Comparison of ENCODE assay signal across 8 cellular contexts in the genomic region with DNA sequence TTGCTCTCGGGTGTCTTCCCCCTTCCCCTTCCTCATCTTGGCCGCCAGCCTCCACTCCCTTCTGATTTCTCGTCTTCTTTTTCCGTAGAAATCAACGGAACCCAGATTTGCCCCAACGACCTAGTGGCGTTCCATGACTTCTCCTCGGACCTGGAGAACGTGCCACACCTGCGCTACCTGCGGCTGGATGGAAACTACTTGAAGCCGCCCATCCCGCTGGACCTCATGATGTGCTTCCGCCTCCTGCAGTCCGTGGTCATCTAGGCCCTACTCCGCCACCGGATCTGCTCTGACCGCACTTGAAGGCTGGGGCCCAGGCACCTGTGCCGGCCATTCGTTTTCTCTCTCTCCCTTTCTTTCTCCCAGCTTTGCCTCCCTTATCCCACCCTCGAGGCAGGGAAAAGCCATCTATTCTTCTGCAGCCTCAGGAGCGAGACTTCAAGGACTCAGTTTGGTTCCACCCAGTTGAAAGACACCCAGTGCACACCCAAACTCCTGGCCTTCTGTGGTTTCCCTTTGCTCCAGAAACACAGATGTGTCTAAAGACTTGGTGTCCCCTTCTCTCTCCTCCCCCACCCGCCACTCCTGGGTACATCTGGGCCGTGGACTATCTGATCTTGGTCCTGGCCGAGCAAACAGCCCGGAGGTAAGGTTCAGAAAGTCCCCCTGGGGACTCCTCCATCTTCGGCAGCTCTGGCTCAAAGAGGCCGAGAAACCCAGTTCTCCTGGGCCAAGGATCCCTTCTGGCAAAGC. TPM values are rescaled to one million over a fixed set of nuclear protein-coding genes. Genes with fewer than 3 reads are reported as not detected.
A peak's percentile ranks its signal among the peaks of the same experiment; 100 is the strongest.
DNase-seq lines count a peak whose midpoint lies in the region; ATAC-seq and TF ChIP-seq lines count a peak whose summit lies in the region.

No MANE protein-coding gene starts in this region.

- no peaks in the 10 kb centered on the region for H3K36me3 Mint-ChIP-seq in activated T-helper 1 cell treated with anti-CD3 and anti-CD28 coated beads, Interleukin-12 subunit alpha, Interleukin-12 subunit beta, Interleukin-2, Interleukin-4 antibody, amounts not matched to agents 30 ng/mL and 10 ng/mL and 1 ng/mL, durations not matched to agents 14 hours and 24 hours and 36 hours (ENCODE audit: low read depth)

- no peak overlapping the region for H3K27ac Mint-ChIP-seq in activated T-helper 1 cell treated with anti-CD3 and anti-CD28 coated beads, Interleukin-12 subunit alpha, Interleukin-12 subunit beta, Interleukin-2, Interleukin-4 antibody, amounts not matched to agents 30 ng/mL and 10 ng/mL and 1 ng/mL, durations not matched to agents 14 hours and 24 hours and 36 hours

- no peaks in the 10 kb centered on the region for H4K20me1 ChIP-seq in hepatocyte (ENCODE audit: insufficient read depth, poor library complexity, severe bottlenecking)
- H4K20me1 ChIP-seq in smooth muscle cell (ENCODE audit: low read depth), result no peaks in the 10 kb centered on the region

- ATAC-seq in HG02571 (IDR thresholded peaks at IDR 0.05; ENCODE audit: unreplicated experiment), result no peak
- ATAC-seq in GM21515 (IDR thresholded peaks at IDR 0.05; ENCODE audit: unreplicated experiment), result no peak
- ATAC-seq in GM21360 (IDR thresholded peaks at IDR 0.05; ENCODE audit: unreplicated experiment), result no peak
- ATAC-seq in HG03432 (IDR thresholded peaks at IDR 0.05; ENCODE audit: unreplicated experiment), result no peak

- H3K4me3 Mint-ChIP-seq in activated T-helper 1 cell treated with anti-CD3 and anti-CD28 coated beads, Interleukin-12 subunit alpha, Interleukin-12 subunit beta, Interleukin-2, Interleukin-4 antibody, amounts not matched to agents 30 ng/mL and 10 ng/mL and 1 ng/mL, durations not matched to agents 14 hours and 24 hours and 36 hours, result peak overlapping the region; percentile 61

- H3K9me2 ChIP-seq in hepatocyte (replicated peaks; ENCODE audit: insufficient read depth), result no peaks in the 10 kb centered on the region

- H3K4me2 ChIP-seq in hepatocyte (peak overlapping the region; percentile 68), smooth muscle cell (peak overlapping the region; percentile 69)

- no peaks in the 10 kb centered on the region for H3K4me1 ChIP-seq in HEK293 (ENCODE audit: control insufficient read depth, insufficient read depth, low read length)
- peaks cover 5% of the 10 kb centered on the region for H3K4me1 ChIP-seq in hepatocyte (ENCODE audit: insufficient read depth)
- peaks cover 2% of the 10 kb centered on the region for H3K4me1 ChIP-seq in smooth muscle cell (ENCODE audit: low read depth)

- no peaks in the 10 kb centered on the region for H3K9me3 Mint-ChIP-seq in activated T-helper 1 cell treated with anti-CD3 and anti-CD28 coated beads, Interleukin-12 subunit alpha, Interleukin-12 subunit beta, Interleukin-2, Interleukin-4 antibody, amounts not matched to agents 30 ng/mL and 10 ng/mL and 1 ng/mL, durations not matched to agents 14 hours and 24 hours and 36 hours

- H3K4me3 ChIP-seq in HEK293 (ENCODE audit: low read depth, low read length) (no peak overlapping the region), hepatocyte (no peak overlapping the region), smooth muscle cell (peak overlapping the region; percentile 38)

- H3K9me3 ChIP-seq in HEK293 (ENCODE audit: control insufficient read depth, insufficient read depth, low read depth, low read length) (no peaks in the 10 kb centered on the region), hepatocyte (ENCODE audit: low read depth) (no peaks in the 10 kb centered on the region), smooth muscle cell (replicated peaks; ENCODE audit: low read depth) (no peaks in the 10 kb centered on the region)

- H3F3A ChIP-seq in smooth muscle cell (ENCODE audit: low read depth), result peaks cover 1% of the 10 kb centered on the region

- H3K4me1 Mint-ChIP-seq in activated T-helper 1 cell treated with anti-CD3 and anti-CD28 coated beads, Interleukin-12 subunit alpha, Interleukin-12 subunit beta, Interleukin-2, Interleukin-4 antibody, amounts not matched to agents 30 ng/mL and 10 ng/mL and 1 ng/mL, durations not matched to agents 14 hours and 24 hours and 36 hours (ENCODE audit: low read depth), result peaks cover 10% of the 10 kb centered on the region

- H3K36me3 ChIP-seq in HEK293 (ENCODE audit: control insufficient read depth in 2 of 2, insufficient read depth in 1 of 2, low read length in 2 of 2), result no peaks in the 10 kb centered on the region
- H3K36me3 ChIP-seq in hepatocyte (replicated peaks; ENCODE audit: insufficient read depth, low read depth), result no peaks in the 10 kb centered on the region
- no peaks in the 10 kb centered on the region for H3K36me3 ChIP-seq in smooth muscle cell (ENCODE audit: low read depth)

- H2AFZ ChIP-seq in hepatocyte (peak overlapping the region; percentile 70), smooth muscle cell (ENCODE audit: low read depth) (peak overlapping the region; percentile 51)

- H3K27ac ChIP-seq in HEK293 (ENCODE audit: extremely low read depth, low read depth, low read length) (peak overlapping the region; percentile 10; the same call in 1 of the 2 replicates), hepatocyte (peak overlapping the region; percentile 53), smooth muscle cell (ENCODE audit: low read depth) (no peak overlapping the region)

- H3K9ac ChIP-seq in smooth muscle cell (ENCODE audit: low read depth), result peak overlapping the region; percentile 13

- H3K27me3 ChIP-seq in hepatocyte (no peaks in the 10 kb centered on the region), smooth muscle cell (ENCODE audit: low read depth) (no peaks in the 10 kb centered on the region)

- CTCF ChIA-PET in HEK293 (lab: Yijun Ruan, JAX), result interaction anchor here (0.6 to 8.9 kb wide), 13 partner anchors 18 to 575 kb away, joined by 3 to 182 read pairs (median 7); no protein-coding TSS in a partner anchor

- H3K27me3 Mint-ChIP-seq in activated T-helper 1 cell treated with anti-CD3 and anti-CD28 coated beads, Interleukin-12 subunit alpha, Interleukin-12 subunit beta, Interleukin-2, Interleukin-4 antibody, amounts not matched to agents 30 ng/mL and 10 ng/mL and 1 ng/mL, durations not matched to agents 14 hours and 24 hours and 36 hours (ENCODE audit: insufficient read depth), result peaks cover 8% of the 10 kb centered on the region

- 89% methylated on average over 28 of the region's 28 CpGs for WGBS in hepatocyte (ENCODE audit: low lambda C conversion rate, missing lambda C conversion rate)
- WGBS in smooth muscle cell (ENCODE audit: low lambda C conversion rate), result 92% methylated on average over 28 of the region's 28 CpGs

- no peaks in the 10 kb centered on the region for H3K79me2 ChIP-seq in hepatocyte
- no peaks in the 10 kb centered on the region for H3K79me2 ChIP-seq in smooth muscle cell (ENCODE audit: low read depth)

- intact Hi-C loops in activated T-helper 1 cell treated with anti-CD3 and anti-CD28 coated beads, Interleukin-12 subunit alpha, Interleukin-12 subunit beta, Interleukin-2, Interleukin-4 antibody, amounts not matched to agents 30 ng/mL and 10 ng/mL and 1 ng/mL, durations not matched to agents 14 hours and 24 hours and 36 hours (cut with micrococcal nuclease), result loop anchor here (1.0 kb wide), 3 partner anchors 146 to 219 kb away; no protein-coding TSS in a partner anchor

- no peak for DNase-seq in activated T-helper 1 cell treated with anti-CD3 and anti-CD28 coated beads, Interleukin-12 subunit alpha, Interleukin-12 subunit beta, Interleukin-2, Interleukin-4 antibody, amounts not matched to agents 30 ng/mL and 10 ng/mL and 1 ng/mL, durations not matched to agents 14 hours and 24 hours and 36 hours (ENCODE audit: low spot score)
- DNase-seq in hepatocyte (ENCODE audit: low spot score) (no peak), smooth muscle cell (lab: John Stamatoyannopoulos, UW; ENCODE audit: unreplicated experiment) (no peak)

- TF ChIP-seq CTCF in HEK293 (tag by site-specific recombination; IDR thresholded peaks at IDR 0.05) (no peak), hepatocyte (IDR thresholded peaks at IDR 0.05; ENCODE audit: poor library complexity) (no peak), smooth muscle cell (IDR thresholded peaks at IDR 0.05; ENCODE audit: borderline replicate concordance, insufficient read depth, poor library complexity, severe bottlenecking) (no peak)

- POLR2A ChIA-PET in HEK293 (lab: Yijun Ruan, JAX), result no interaction called here

TF ChIP-seq in HEK293, 187 proteins besides CTCF, POLR2A, EP300 and RAD21 (continues in another document):
- no peak for TF ChIP-seq ZNF561 (tag by site-specific recombination; IDR thresholded peaks at IDR 0.05; ENCODE audit: borderline replicate concordance)
- no peak for TF ChIP-seq PRDM1 (tag by site-specific recombination; IDR thresholded peaks at IDR 0.05)
- TF ChIP-seq TRIM28 (IDR thresholded peaks at IDR 0.05; ENCODE audit: borderline replicate concordance, low read length), result no peak
- TF ChIP-seq ZSCAN18 (tag by site-specific recombination; IDR thresholded peaks at IDR 0.05), result no peak
- TF ChIP-seq ZNF747 (tag by site-specific recombination; IDR thresholded peaks at IDR 0.05), result no peak

RNA-seq across cellular contexts. Expression of gene OPTC, which starts 7.2 kb away (rescaled TPM):
- not detected in 2 replicates for total RNA-seq in activated T-helper 1 cell treated with anti-CD3 and anti-CD28 coated beads, Interleukin-12 subunit alpha, Interleukin-12 subunit beta, Interleukin-2, Interleukin-4 antibody, amounts not matched to agents 30 ng/mL and 10 ng/mL and 1 ng/mL, durations not matched to agents 14 hours and 24 hours and 36 hours
- not detected in 2 replicates for total RNA-seq in hepatocyte
- 0.28 TPM in 1 of 2 replicates, not detected in the other for polyA plus RNA-seq in hepatocyte
- total RNA-seq in smooth muscle cell, result not detected in 2 replicates
- 0.46 TPM in 1 of 2 replicates, not detected in the other for polyA plus RNA-seq in smooth muscle cell

RNA-seq across cellular contexts. Expression of gene PRELP, which starts 11.2 kb away (rescaled TPM):
- total RNA-seq in activated T-helper 1 cell treated with anti-CD3 and anti-CD28 coated beads, Interleukin-12 subunit alpha, Interleukin-12 subunit beta, Interleukin-2, Interleukin-4 antibody, amounts not matched to agents 30 ng/mL and 10 ng/mL and 1 ng/mL, durations not matched to agents 14 hours and 24 hours and 36 hours, result not detected in 2 replicates
- 0.83 and 0.84 TPM in 2 replicates for total RNA-seq in hepatocyte
- polyA plus RNA-seq in hepatocyte, result 8.7 and 10.8 TPM in 2 replicates
- 0.04 and 0.31 TPM in 2 replicates for total RNA-seq in smooth muscle cell
- 1.6 and 2.1 TPM in 2 replicates for polyA plus RNA-seq in smooth muscle cell
